In the genomic region with DNA sequence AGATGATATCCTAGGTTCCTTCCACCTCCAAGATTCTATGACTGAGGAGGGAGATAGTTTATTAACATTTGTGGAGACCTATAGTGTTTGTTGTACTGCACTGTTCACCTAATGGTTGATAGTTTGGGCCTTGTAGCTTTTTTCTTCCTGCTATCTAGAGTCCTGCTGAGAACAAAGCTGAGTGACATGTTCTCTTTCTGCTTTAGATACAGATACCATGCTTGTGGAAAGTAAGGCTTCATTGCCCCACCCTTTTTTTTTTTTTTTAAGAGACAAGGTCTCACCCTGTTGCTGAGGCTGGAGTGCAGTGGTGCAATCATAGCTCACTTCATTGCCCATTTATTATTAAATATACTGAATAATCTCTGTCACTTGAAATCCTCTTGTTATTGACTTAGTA, we compare ENCODE assay signal across 29 cellular contexts. TPM values are rescaled to one million over a fixed set of nuclear protein-coding genes. Genes with fewer than 3 reads are reported as not detected.
"Had no signal": no experiment of that assay in that cellular context is flagged by ENCODE, and none has a peak within 500 bp of the region (broad histone marks: within the 10 kb centered on the region; RNA-seq: fewer than 3 reads in every experiment).

No MANE protein-coding gene starts in this region.

- ATAC-seq: activated T-helper 17 cell treated with anti-CD3 and anti-CD28 coated beads, Interleukin-2, amount 50 U/mL, for 72 hours had no signal

- H3K9me3 ChIP-seq: colonic mucosa had no signal

- H3K27ac ChIP-seq: brain microvascular endothelial cell, colonic mucosa, epithelial cell of prostate had no signal

- H3K4me1 ChIP-seq: colonic mucosa had no signal

- H3K27me3 ChIP-seq: brain microvascular endothelial cell, colonic mucosa had no signal

- DNase-seq: activated CD4-positive, alpha-beta memory T cell treated with anti-CD3 and anti-CD28 coated beads, Interleukin-2, amount 10 ng/mL, durations not matched to agents 7 days and 5 days; activated CD4-positive, alpha-beta T cell treated with anti-CD3 and anti-CD28 coated beads for 1 hour; activated CD4-positive, alpha-beta T cell treated with anti-CD3 and anti-CD28 coated beads for 4 hours; activated CD4-positive, alpha-beta T cell treated with anti-CD3 and anti-CD28 coated beads, Interleukin-2, amount 10 ng/mL, durations not matched to agents 7 days and 5 days; activated CD4-positive, alpha-beta T cell treated with anti-CD3 and anti-CD28 coated beads, Interleukin-2, amount 50 U/mL, for 4 hours; activated CD4-positive, CD25-positive, alpha-beta regulatory T cell; activated CD8-positive, alpha-beta memory T cell treated with anti-CD3 and anti-CD28 coated beads, Interleukin-2, amount 50 U/mL, for 48 hours; activated effector memory CD4-positive, alpha-beta T cell treated with Interleukin-2 at 50 U/mL for 16 hours; activated gamma-delta T cell treated with Interleukin-2 at 50 U/mL for 16 hours; activated naive CD4-positive, alpha-beta T cell treated with anti-CD3 and anti-CD28 coated beads, Interleukin-2, amount 50 U/mL, for 16 hours; activated naive CD4-positive, alpha-beta T cell treated with Interleukin-2 at 50 U/mL for 16 hours; amniotic stem cell; anterior cingulate cortex; brain microvascular endothelial cell; central memory CD4-positive, alpha-beta T cell; cerebellar nuclear complex; colonic mucosa; effector CD8-positive, alpha-beta T cell; foreskin fibroblast; head of caudate nucleus; T-helper 2 cell had no signal

- H3K4me3 ChIP-seq: colonic mucosa had no signal

- FAIRE-seq: astrocyte, bronchial epithelial cell, endometrium, endothelial cell of umbilical vein, frontal cortex had no signal

RNA-seq across cellular contexts. Expression of a gene that starts 36.3 kb away (rescaled TPM):
- total RNA-seq: T-helper 1 cell treated with Interleukin-12 subunit alpha and Interleukin-12 subunit beta and Interleukin-4 antibody, amounts not matched to agents 30 ng/mL and 1 ng/mL, for 36 hours had no signal
